Comparison of ENCODE assay signal across 21 cellular contexts in genomic region chr5:148838357-148838756, GRCh38.
"Had no signal": no experiment of that assay in that cellular context is flagged by ENCODE, and none has a peak within 500 bp of the region (broad histone marks: within the 10 kb centered on the region; RNA-seq: fewer than 3 reads in every experiment).

No MANE protein-coding gene starts in this region.

- ATAC-seq: left lung; pancreas; sciatic nerve; stimulated activated naive B cell treated with anti-CD40 and anti-IgM and Interleukin-4, amounts not matched to agents 10 μg/mL and 1 μg/mL and 100 μg/mL, for 72 hours; WTC11 had no signal

- DNase-seq: activated CD8-positive, alpha-beta memory T cell treated with anti-CD3 and anti-CD28 coated beads, Interleukin-2, amount 50 U/mL, for 48 hours; activated effector memory CD4-positive, alpha-beta T cell treated with Interleukin-2 at 50 U/mL for 16 hours; activated naive CD4-positive, alpha-beta T cell treated with anti-CD3 and anti-CD28 coated beads for 36 hours; activated naive CD8-positive, alpha-beta T cell treated with anti-CD3 and anti-CD28 coated beads, Interleukin-2, amount 10 ng/mL, durations not matched to agents 7 days and 5 days; activated T-cell treated with anti-CD3 and anti-CD28 coated beads, Interleukin-2, amount 50 U/mL, for 48 hours; amniotic stem cell; cortex of kidney; left lung; mammary epithelial cell; midbrain; pancreas; stimulated activated CD4-positive, alpha-beta T cell treated with anti-CD3 and anti-CD28 coated beads, Interleukin-15, amount 100 ng/mL, for 24 hours; stimulated activated naive B cell treated with anti-CD40 and anti-IgM and Interleukin-4, amounts not matched to agents 10 μg/mL and 1 μg/mL and 100 μg/mL, for 72 hours; transverse colon had no signal

- H3K36me3 ChIP-seq: left lung, pancreas, transverse colon, vagina had no signal

- H3K9me3 Mint-ChIP-seq: activated naive CD4-positive, alpha-beta T cell treated with anti-CD3 and anti-CD28 coated beads for 36 hours; activated naive CD8-positive, alpha-beta T cell treated with anti-CD3 and anti-CD28 coated beads, Interleukin-2, amount 10 ng/mL, durations not matched to agents 7 days and 5 days; nephron; T-helper 1 cell treated with Interleukin-12 subunit alpha and Interleukin-12 subunit beta and Interleukin-4 antibody, amounts not matched to agents 30 μg/mL and 1 μg/mL, for 36 hours; WTC11 had no signal

- H3K4me3 Mint-ChIP-seq: activated naive CD4-positive, alpha-beta T cell treated with anti-CD3 and anti-CD28 coated beads for 36 hours; activated naive CD8-positive, alpha-beta T cell treated with anti-CD3 and anti-CD28 coated beads, Interleukin-2, amount 10 ng/mL, durations not matched to agents 7 days and 5 days; nephron; stimulated activated naive B cell treated with anti-CD40 and anti-IgM and Interleukin-4, amounts not matched to agents 10 μg/mL and 1 μg/mL and 100 μg/mL, for 72 hours; T-helper 1 cell treated with Interleukin-12 subunit alpha and Interleukin-12 subunit beta and Interleukin-4 antibody, amounts not matched to agents 30 μg/mL and 1 μg/mL, for 36 hours; WTC11 had no signal

- H3K27me3 ChIP-seq: left lung, pancreas, transverse colon, vagina had no signal

- H3K4me2 ChIP-seq: smooth muscle cell had no signal

- H3K27ac ChIP-seq: epithelial cell of prostate, left lung, pancreas, transverse colon, vagina had no signal

- H3K4me1 ChIP-seq: pancreas had no signal

- H3K4me3 ChIP-seq: left lung, pancreas, smooth muscle cell, transverse colon, vagina had no signal

- H3K27ac Mint-ChIP-seq: activated naive CD4-positive, alpha-beta T cell treated with anti-CD3 and anti-CD28 coated beads for 36 hours; activated naive CD8-positive, alpha-beta T cell treated with anti-CD3 and anti-CD28 coated beads, Interleukin-2, amount 10 ng/mL, durations not matched to agents 7 days and 5 days; nephron; stimulated activated naive B cell treated with anti-CD40 and anti-IgM and Interleukin-4, amounts not matched to agents 10 μg/mL and 1 μg/mL and 100 μg/mL, for 72 hours; T-helper 1 cell treated with Interleukin-12 subunit alpha and Interleukin-12 subunit beta and Interleukin-4 antibody, amounts not matched to agents 30 μg/mL and 1 μg/mL, for 36 hours; WTC11 had no signal

- H3K9me3 ChIP-seq: left lung, pancreas, transverse colon, vagina had no signal

- H3K27me3 Mint-ChIP-seq: stimulated activated naive B cell treated with anti-CD40 and anti-IgM and Interleukin-4, amounts not matched to agents 10 μg/mL and 1 μg/mL and 100 μg/mL, for 72 hours had no signal

- H3K4me1 Mint-ChIP-seq: nephron, WTC11 had no signal

- H3K36me3 Mint-ChIP-seq: WTC11 had no signal
